ENCODE assay signal across 15 cellular contexts in genomic region chr2:55888941-55889340, GRCh38. TPM values are rescaled to one million over a fixed set of nuclear protein-coding genes. Genes with fewer than 3 reads are reported as not detected.
A peak's percentile ranks its signal among the peaks of the same experiment; 100 is the strongest.
DNase-seq lines count a peak whose midpoint lies in the region; ATAC-seq and TF ChIP-seq lines count a peak whose summit lies in the region.
"Had no signal": no experiment of that assay in that cellular context is flagged by ENCODE, and none has a peak within 500 bp of the region (broad histone marks: within the 10 kb centered on the region; RNA-seq: fewer than 3 reads in every experiment).

No MANE protein-coding gene starts in this region.

- no peaks in the 10 kb centered on the region for H4K20me1 ChIP-seq in H9 (ENCODE audit: control insufficient read depth, insufficient read depth, insufficient read length)

- H2BK5ac ChIP-seq in H9 (ENCODE audit: insufficient read length, low read length) = no peak overlapping the region

- H3K36me3 Mint-ChIP-seq in H9 (ENCODE audit: insufficient read depth in 1 of 3, low read depth in 3 of 3) = no peaks in the 10 kb centered on the region
- H3K36me3 Mint-ChIP-seq: natural killer cell treated with Interleukin-12 subunit alpha and Interleukin-12 subunit beta and Interleukin-15 and Interleukin-18, amount 100 ng/mL, for 72 hours had no signal

- no peak overlapping the region for H3K4ac ChIP-seq in H9 (ENCODE audit: low read depth, low read length)

- H3K4me1 Mint-ChIP-seq in H9 = peaks cover 7 to 8% of the 10 kb centered on the region in 2 experiments

- H3K9ac ChIP-seq in H9 (ENCODE audit: extremely low read depth, insufficient read length, low read length) = no peak overlapping the region

- H3K79me2 ChIP-seq in H9 (ENCODE audit: insufficient read depth, low read length) = no peaks in the 10 kb centered on the region

- H3K56ac ChIP-seq in H9 (ENCODE audit: insufficient read length, low read depth, low read length) = no peak overlapping the region

- DNase-seq in H9 (no peak), ascending aorta (ENCODE audit: low spot score in 2 of 2) (peak in 1 of 2 donors; percentile 70), heart right ventricle (peak; percentile 16 to 17), thoracic aorta (ENCODE audit: low spot score) (no peak), DMS79 treated with DMSO at 0.1 percent for 48 hours (lab: John Stamatoyannopoulos, UW) (no peak), NCI-H2196 treated with DMSO at 0.1 percent for 48 hours (lab: John Stamatoyannopoulos, UW; ENCODE audit: unreplicated experiment) (no peak), activated gamma-delta T cell (lab: John Stamatoyannopoulos, UW) (no peak)
- no peak for DNase-seq in activated T-cell treated with anti-CD3 and anti-CD28 coated beads, Interleukin-2, amount 50 U/mL, for 48 hours
- DNase-seq: activated CD4-positive, alpha-beta T cell treated with anti-CD3 and anti-CD28 coated beads for 1 hour; activated T-cell treated with anti-CD3 and anti-CD28 coated beads, Interleukin-2, amount 50 U/mL, for 1 hour; amniotic stem cell; Karpas-422; left colon; NCI-H2029 treated with DMSO at 0.1 percent for 48 hours had no signal

- H3K27ac ChIP-seq in H9 (ENCODE audit: insufficient read length, low read depth, low read length) (no peak overlapping the region), ascending aorta (peak overlapping the region; percentile 89 to 93), heart right ventricle (peak overlapping the region in 4 of 10 donors; percentile 1 to 82 (median 24)), thoracic aorta (peak overlapping the region; percentile 95 to 96)

- intact Hi-C loops in ascending aorta (cut with DNase I) (loop anchor here (5.0 to 10.0 kb wide), 2 partner anchors 33 to 274 kb away; partner anchors contain the start of genes EFEMP1 and PPP4R3B), heart right ventricle (cut with DNase I) (loop anchor here in 1 of 10 donors (5.0 kb wide), 1 partner anchor 82 kb away; no protein-coding TSS in a partner anchor)

- H3K27me3 ChIP-seq in H9 (ENCODE audit: insufficient read depth, low read length) (no peaks in the 10 kb centered on the region), ascending aorta (no peaks in the 10 kb centered on the region), heart right ventricle (no peaks in the 10 kb centered on the region), thoracic aorta (replicated peaks; ENCODE audit: insufficient read depth) (no peaks in the 10 kb centered on the region)

- H2BK12ac ChIP-seq in H9 (ENCODE audit: insufficient read length, low read depth, low read length) = no peak overlapping the region

- H3K4me3 ChIP-seq in ascending aorta (no peak overlapping the region), heart right ventricle (no peak overlapping the region), thoracic aorta (no peak overlapping the region)

- H3K4me1 ChIP-seq in H9 (ENCODE audit: insufficient read depth, low read length) (peaks cover 5% of the 10 kb centered on the region; the same call in 1 of the 2 replicates), ascending aorta (peaks cover 15 to 67% of the 10 kb centered on the region in 2 donors), heart right ventricle (peaks cover 0 to 63% (median 24%) of the 10 kb centered on the region in 9 donors), thoracic aorta (ENCODE audit: control insufficient read depth in 1 of 2, low read depth in 2 of 2) (peaks cover 68 to 98% of the 10 kb centered on the region in 2 donors)

- H2BK20ac ChIP-seq in H9 (ENCODE audit: low read depth, low read length, poor library complexity, severe bottlenecking) = no peak overlapping the region

- no peak overlapping the region for H3K18ac ChIP-seq in H9 (ENCODE audit: insufficient read length, low read depth, low read length)

- no peak overlapping the region for H4K5ac ChIP-seq in H9 (ENCODE audit: insufficient read length, low read depth, low read length)

- ATAC-seq in heart right ventricle (peak in 6 of 8 donors; percentile 26 to 79 (median 47)), thoracic aorta (ENCODE audit: insufficient number of reproducible peaks, low FRiP score, low read depth) (no peak)
- ATAC-seq: left colon; natural killer cell treated with Interleukin-12 subunit alpha and Interleukin-12 subunit beta and Interleukin-15 and Interleukin-18, amount 100 ng/mL, for 72 hours had no signal

- no peak overlapping the region for H2AFZ ChIP-seq in H9 (ENCODE audit: low read length)

- no peak for TF ChIP-seq CTCF in H9 (conservative IDR thresholded peaks at IDR 0.05)
- no peak for TF ChIP-seq CTCF in ascending aorta (IDR thresholded peaks at IDR 0.05)
- TF ChIP-seq CTCF in heart right ventricle (IDR thresholded peaks at IDR 0.05) = no peak
- no peak for TF ChIP-seq CTCF in thoracic aorta (IDR thresholded peaks at IDR 0.05)

- H3K4me3 Mint-ChIP-seq in H9 = no peak overlapping the region
- H3K4me3 Mint-ChIP-seq: natural killer cell treated with Interleukin-12 subunit alpha and Interleukin-12 subunit beta and Interleukin-15 and Interleukin-18, amount 100 ng/mL, for 72 hours had no signal

- H4K8ac ChIP-seq in H9 (replicated peaks; ENCODE audit: insufficient read length, low read depth, low read length) = no peak overlapping the region

- no peak overlapping the region for H3T11ph ChIP-seq in H9 (ENCODE audit: low read length)

- no CpG with 5 or more reads among the region's 3 CpGs for WGBS in H9 (ENCODE audit: extremely low coverage, insufficient read length, low lambda C conversion rate)
- WGBS in heart right ventricle, 2 donors = 44 to 57% methylated on average over 3 of the region's 3 CpGs

- no peak overlapping the region for H3K23ac ChIP-seq in H9 (ENCODE audit: insufficient read length, low read depth, low read length)

- H3K23me2 ChIP-seq in H9 (ENCODE audit: insufficient read length, low read depth, low read length, poor library complexity, severe bottlenecking) = no peaks in the 10 kb centered on the region

- no peak overlapping the region for H4K91ac ChIP-seq in H9 (ENCODE audit: insufficient read length, low read depth, low read length)

- H3K27me3 Mint-ChIP-seq in H9 (ENCODE audit: low read depth) = no peaks in the 10 kb centered on the region
- H3K27me3 Mint-ChIP-seq: natural killer cell treated with Interleukin-12 subunit alpha and Interleukin-12 subunit beta and Interleukin-15 and Interleukin-18, amount 100 ng/mL, for 72 hours had no signal

- H3K4me2 ChIP-seq in H9 (ENCODE audit: insufficient read depth, insufficient read length, low read length) = no peak overlapping the region

- no peak overlapping the region for H2BK120ac ChIP-seq in H9 (ENCODE audit: low read depth, low read length, poor library complexity, severe bottlenecking)

- H3K36me3 ChIP-seq in ascending aorta (no peaks in the 10 kb centered on the region), heart right ventricle (no peaks in the 10 kb centered on the region), thoracic aorta (no peaks in the 10 kb centered on the region)

- H3K9me3 Mint-ChIP-seq in H9 = no peaks in the 10 kb centered on the region

- no peak overlapping the region for H2BK15ac ChIP-seq in H9 (ENCODE audit: low read depth, low read length)

- H2AK5ac ChIP-seq in H9 (ENCODE audit: insufficient read length, low read length) = no peak overlapping the region

- peak overlapping the region in 2 of 3 experiments; percentile 81 to 82; a peak in 3 of 7 replicates for H3K27ac Mint-ChIP-seq in H9
- H3K27ac Mint-ChIP-seq: natural killer cell treated with Interleukin-12 subunit alpha and Interleukin-12 subunit beta and Interleukin-15 and Interleukin-18, amount 100 ng/mL, for 72 hours had no signal

- no peaks in the 10 kb centered on the region for H3K79me1 ChIP-seq in H9 (ENCODE audit: insufficient read depth, low read depth, low read length, poor library complexity, severe bottlenecking)

- H3K14ac ChIP-seq in H9 (ENCODE audit: insufficient read depth, low read length) = no peak overlapping the region

- H3K9me3 ChIP-seq in H9 (ENCODE audit: control insufficient read depth, low read depth, low read length) (no peaks in the 10 kb centered on the region), ascending aorta (no peaks in the 10 kb centered on the region), heart right ventricle (no peaks in the 10 kb centered on the region), thoracic aorta (no peaks in the 10 kb centered on the region)

RNA-seq across cellular contexts. Expression of gene EFEMP1, which starts 34.6 kb away (rescaled TPM):
- total RNA-seq in H9 (2021) = 3.5 and 3.7 TPM in 2 replicates
- total RNA-seq in ascending aorta = 1,320 TPM
- total RNA-seq in heart right ventricle = 100 to 1,000 TPM in 1 of 10 donors, 10 to 100 TPM in 9; 18.6 to 157 (median 32.5) TPM
- 10 to 100 TPM; 15.7 to 46.9 TPM for polyA plus RNA-seq in heart right ventricle
- 1,000 to 10,000 TPM; 1,782 to 2,754 TPM for total RNA-seq in thoracic aorta
- total RNA-seq: natural killer cell treated with Interleukin-12 subunit alpha and Interleukin-12 subunit beta and Interleukin-15 and Interleukin-18, amount 100 ng/mL, for 72 hours had no signal

Comparison
In these comparisons a context has a peak if more than half of its experiments do, and no peak if none do; other contexts are left out.
1. DNase-seq: peak in heart right ventricle (2 of 2); none in H9 (single experiment), thoracic aorta (single experiment), DMS79 treated with DMSO at 0.1 percent for 48 hours (single experiment), activated T-cell treated with anti-CD3 and anti-CD28 coated beads, Interleukin-2, amount 50 U/mL, for 48 hours (0 of 2), NCI-H2196 treated with DMSO at 0.1 percent for 48 hours (single experiment) and activated gamma-delta T cell (single experiment).